20 cellular contexts compared by ENCODE assay signal in genomic region chr13:94263038-94263437, GRCh38.
"Had no signal": no experiment of that assay in that cellular context is flagged by ENCODE, and none has a peak within 500 bp of the region (broad histone marks: within the 10 kb centered on the region; RNA-seq: fewer than 3 reads in every experiment).

No MANE protein-coding gene starts in this region.

- ATAC-seq: gastroesophageal sphincter; lower lobe of right lung; natural killer cell treated with Interleukin-12 subunit alpha and Interleukin-12 subunit beta and Interleukin-15 and Interleukin-18, amount 100 ng/mL, for 72 hours; stimulated activated effector memory CD8-positive, alpha-beta T cell treated with anti-CD3 and anti-CD28 coated beads, Interleukin-12 subunit alpha, Interleukin-12 subunit beta, amount 100 ng/mL, for 72 hours; stimulated activated naive CD8-positive, alpha-beta T cell treated with anti-CD3 and anti-CD28 coated beads, Interleukin-15, Interleukin-2, amounts not matched to agents 100 U/mL and 50 U/mL, for 24 hours had no signal

- H3K4me3 ChIP-seq: esophagus squamous epithelium, gastroesophageal sphincter, left ventricle myocardium inferior, lower lobe of right lung, neural progenitor cell, ovary, right atrium auricular region, suprapubic skin, thyroid gland had no signal

- H3K36me3 ChIP-seq: esophagus squamous epithelium, gastroesophageal sphincter, left ventricle myocardium inferior, lower lobe of right lung, neural progenitor cell, ovary, right atrium auricular region, suprapubic skin, thyroid gland had no signal

- H3K27ac ChIP-seq: esophagus squamous epithelium, gastroesophageal sphincter, left ventricle myocardium inferior, lower lobe of right lung, neural progenitor cell, ovary, right atrium auricular region, suprapubic skin, thyroid gland had no signal

- FAIRE-seq: keratinocyte, urothelium cell line had no signal

- DNase-seq: dermis blood vessel endothelial cell; esophagus squamous epithelium; foreskin fibroblast; immature natural killer cell; left ventricle myocardium inferior; lower lobe of right lung; nucleus accumbens; ovary; stimulated activated CD4-positive, alpha-beta T cell treated with anti-CD3 and anti-CD28 coated beads, Interleukin-4, amount 100 ng/mL, for 1 hour; stimulated activated CD8-positive, alpha-beta memory T cell treated with anti-CD3 and anti-CD28 coated beads, Interleukin-4, amount 100 ng/mL, for 48 hours; stimulated activated naive CD8-positive, alpha-beta T cell treated with anti-CD3 and anti-CD28 coated beads, Interleukin-15, Interleukin-2, amounts not matched to agents 100 U/mL and 50 U/mL, for 24 hours; thyroid gland had no signal

- H3K9me3 ChIP-seq: esophagus squamous epithelium, gastroesophageal sphincter, left ventricle myocardium inferior, lower lobe of right lung, ovary, right atrium auricular region, suprapubic skin, thyroid gland had no signal

- H3K27me3 ChIP-seq: esophagus squamous epithelium, gastroesophageal sphincter, neural progenitor cell, ovary, right atrium auricular region, suprapubic skin, thyroid gland had no signal

- H3K4me1 ChIP-seq: esophagus squamous epithelium, gastroesophageal sphincter, left ventricle myocardium inferior, lower lobe of right lung, neural progenitor cell, right atrium auricular region, suprapubic skin, thyroid gland had no signal
